ENCODE assay signal across 26 cellular contexts in the genomic region with DNA sequence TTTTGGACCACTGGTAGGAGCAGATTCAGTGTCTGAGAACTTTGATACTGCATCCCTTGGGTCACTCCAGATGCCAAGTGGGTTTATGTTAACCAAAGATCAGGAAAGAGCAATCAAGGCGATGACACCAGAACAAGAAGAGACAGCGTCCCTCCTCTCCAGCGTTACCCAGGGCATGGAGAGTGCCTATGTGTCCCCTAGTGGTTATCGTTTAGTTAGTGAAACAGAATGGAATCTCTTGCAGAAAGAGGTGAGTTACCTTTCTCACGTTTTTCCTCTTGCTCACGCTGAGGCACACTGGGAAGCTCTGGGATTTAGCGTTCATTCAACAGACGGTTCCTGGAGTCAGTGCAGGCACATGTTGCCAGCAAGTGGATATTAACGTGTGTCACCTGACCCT.
"Had no signal": no experiment of that assay in that cellular context is flagged by ENCODE, and none has a peak within 500 bp of the region (broad histone marks: within the 10 kb centered on the region; RNA-seq: fewer than 3 reads in every experiment).

No MANE protein-coding gene starts in this region.

- DNase-seq: activated CD4-positive, alpha-beta memory T cell treated with anti-CD3 and anti-CD28 coated beads for 36 hours; activated CD4-positive, alpha-beta T cell treated with anti-CD3 and anti-CD28 coated beads for 48 hours; activated CD8-positive, alpha-beta memory T cell treated with anti-CD3 and anti-CD28 coated beads, Interleukin-2, amount 50 U/mL, for 4 hours; activated gamma-delta T cell treated with Interleukin-2 at 50 U/mL for 16 hours; activated T-cell treated with anti-CD3 and anti-CD28 coated beads, Interleukin-2, amount 50 U/mL, for 4 hours; dermis blood vessel endothelial cell; effector CD4-positive, alpha-beta T cell; hypothalamus; left ventricle myocardium inferior; natural killer cell; stimulated activated CD4-positive, alpha-beta T cell treated with anti-CD3 and anti-CD28 coated beads, Interleukin-15, amount 100 ng/mL, for 24 hours; stimulated activated CD4-positive, alpha-beta T cell treated with anti-CD3 and anti-CD28 coated beads, Interleukin-2, amount 100 ng/mL, for 24 hours; stimulated activated naive B cell treated with anti-CD40 and anti-IgM and Interleukin-4, amounts not matched to agents 10 μg/mL and 1 μg/mL and 100 μg/mL, for 72 hours; stomach; thyroid gland; upper lobe of left lung had no signal

- H3K27me3 Mint-ChIP-seq: activated CD4-positive, alpha-beta memory T cell treated with anti-CD3 and anti-CD28 coated beads for 36 hours; activated T-helper 17 cell treated with anti-CD3 and anti-CD28 coated beads, Interleukin-2, amount 50 U/mL, for 72 hours; central memory CD8-positive, alpha-beta T cell; stimulated activated naive B cell treated with anti-CD40 and anti-IgM and Interleukin-4, amounts not matched to agents 10 μg/mL and 1 μg/mL and 100 μg/mL, for 72 hours had no signal

- H3K4me1 ChIP-seq: breast epithelium, gastroesophageal sphincter, left ventricle myocardium inferior, right atrium auricular region, thyroid gland, upper lobe of left lung had no signal

- ATAC-seq: activated CD4-positive, CD25-positive, alpha-beta regulatory T cell treated with anti-CD3 and anti-CD28 coated beads, Interleukin-2, amount 50 U/mL, for 24 hours; activated naive CD4-positive, alpha-beta T cell treated with anti-CD3 and anti-CD28 coated beads, Interleukin-2, amount 50 U/mL, for 72 hours; activated T-cell treated with anti-CD3 and anti-CD28 coated beads, Interleukin-2, amount 50 U/mL, for 4 hours; activated T-helper 17 cell treated with anti-CD3 and anti-CD28 coated beads, Interleukin-2, amount 50 U/mL, for 72 hours; gastroesophageal sphincter; natural killer cell; stimulated activated naive B cell treated with anti-CD40 and anti-IgM and Interleukin-4, amounts not matched to agents 10 μg/mL and 1 μg/mL and 100 μg/mL, for 72 hours had no signal

- H3K9me3 Mint-ChIP-seq: activated CD4-positive, alpha-beta memory T cell treated with anti-CD3 and anti-CD28 coated beads for 36 hours; activated naive CD4-positive, alpha-beta T cell treated with anti-CD3 and anti-CD28 coated beads, Interleukin-2, amount 50 U/mL, for 72 hours; activated T-cell treated with anti-CD3 and anti-CD28 coated beads, Interleukin-2, amount 50 U/mL, for 4 hours; activated T-helper 17 cell treated with anti-CD3 and anti-CD28 coated beads, Interleukin-2, amount 50 U/mL, for 72 hours; central memory CD8-positive, alpha-beta T cell; natural killer cell; stimulated activated naive B cell treated with anti-CD40 and anti-IgM and Interleukin-4, amounts not matched to agents 10 μg/mL and 1 μg/mL and 100 μg/mL, for 72 hours; T-helper 2 cell treated with Interferon-gamma antibody and Interleukin-4, amounts not matched to agents 5 μg/mL and 100 μg/mL, for 36 hours had no signal

- H3K9me3 ChIP-seq: breast epithelium, gastroesophageal sphincter, left ventricle myocardium inferior, right atrium auricular region, stomach, thyroid gland, upper lobe of left lung, vagina had no signal

- H3K4me3 Mint-ChIP-seq: activated CD4-positive, alpha-beta memory T cell treated with anti-CD3 and anti-CD28 coated beads for 36 hours; activated T-cell treated with anti-CD3 and anti-CD28 coated beads, Interleukin-2, amount 50 U/mL, for 4 hours; activated T-helper 17 cell treated with anti-CD3 and anti-CD28 coated beads, Interleukin-2, amount 50 U/mL, for 72 hours; central memory CD8-positive, alpha-beta T cell; natural killer cell; stimulated activated naive B cell treated with anti-CD40 and anti-IgM and Interleukin-4, amounts not matched to agents 10 μg/mL and 1 μg/mL and 100 μg/mL, for 72 hours; T-helper 2 cell treated with Interferon-gamma antibody and Interleukin-4, amounts not matched to agents 5 μg/mL and 100 μg/mL, for 36 hours had no signal

- H3K4me3 ChIP-seq: breast epithelium, gastroesophageal sphincter, left ventricle myocardium inferior, lung, right atrium auricular region, stomach, thyroid gland, upper lobe of left lung, vagina had no signal

- H3K27ac ChIP-seq: breast epithelium, gastroesophageal sphincter, left ventricle myocardium inferior, right atrium auricular region, thyroid gland, upper lobe of left lung, vagina had no signal

- H3K27ac Mint-ChIP-seq: activated CD4-positive, alpha-beta memory T cell treated with anti-CD3 and anti-CD28 coated beads for 36 hours; activated T-helper 17 cell treated with anti-CD3 and anti-CD28 coated beads, Interleukin-2, amount 50 U/mL, for 72 hours; natural killer cell; stimulated activated naive B cell treated with anti-CD40 and anti-IgM and Interleukin-4, amounts not matched to agents 10 μg/mL and 1 μg/mL and 100 μg/mL, for 72 hours; T-helper 2 cell treated with Interferon-gamma antibody and Interleukin-4, amounts not matched to agents 5 μg/mL and 100 μg/mL, for 36 hours had no signal

- H3K27me3 ChIP-seq: breast epithelium, gastroesophageal sphincter, right atrium auricular region, stomach, thyroid gland, upper lobe of left lung, vagina had no signal

- H3K4me1 Mint-ChIP-seq: activated T-helper 17 cell treated with anti-CD3 and anti-CD28 coated beads, Interleukin-2, amount 50 U/mL, for 72 hours; central memory CD8-positive, alpha-beta T cell had no signal
